1 cellular context compared by ENCODE assay signal in the genomic region with DNA sequence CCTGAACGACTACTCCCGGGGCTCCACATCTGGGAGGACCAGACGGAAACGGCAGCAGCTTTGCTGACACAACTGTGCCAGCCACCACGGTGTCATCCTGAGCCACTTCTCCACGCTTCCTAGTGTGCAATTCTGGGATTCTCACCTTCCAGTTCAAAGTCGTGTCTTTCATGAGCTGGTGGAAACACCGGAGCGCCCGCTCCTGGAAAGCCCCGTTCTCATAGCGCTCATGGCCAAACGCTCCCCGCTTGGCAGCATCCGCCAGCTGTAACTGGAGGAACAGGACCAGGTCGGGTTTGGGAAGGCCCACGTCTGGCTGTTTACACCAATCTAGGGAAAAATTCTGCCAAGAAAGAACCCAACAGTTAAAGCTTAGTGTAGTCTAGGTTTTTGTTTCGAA.
A peak's percentile ranks its signal among the peaks of the same experiment; 100 is the strongest.
TF ChIP-seq lines count a peak whose summit lies in the region.

No MANE protein-coding gene starts in this region.

TF ChIP-seq in HepG2, 621 proteins besides CTCF, POLR2A, EP300 and RAD21:
- TF ChIP-seq RBM22 (optimal IDR thresholded peaks at IDR 0.05; ENCODE audit: low read length) (peak; percentile 23), ZNF317 (CRISPR knock-in tag; IDR thresholded peaks at IDR 0.05) (no peak)
